25 cellular contexts compared by ENCODE assay signal in the genomic region with DNA sequence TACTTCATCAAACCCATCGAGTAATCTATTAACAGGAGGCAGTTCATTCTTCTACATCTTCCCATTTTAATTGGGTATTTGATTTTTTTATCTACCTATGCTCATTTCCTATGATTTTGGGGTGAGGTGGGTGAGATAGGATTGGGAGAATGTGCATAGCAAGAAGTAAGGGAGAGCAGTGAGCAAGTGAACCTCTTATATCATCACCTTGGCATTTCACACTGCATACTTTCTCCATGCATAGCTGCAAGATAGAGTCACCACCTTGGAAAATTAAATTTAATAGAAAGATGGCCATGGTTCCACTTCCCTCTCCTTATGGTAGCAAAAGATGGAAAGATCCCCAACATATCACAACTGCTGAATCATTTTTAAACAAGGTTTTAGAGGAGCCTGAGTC.
"Had no signal": no experiment of that assay in that cellular context is flagged by ENCODE, and none has a peak within 500 bp of the region (broad histone marks: within the 10 kb centered on the region; RNA-seq: fewer than 3 reads in every experiment).

No MANE protein-coding gene starts in this region.

- H3K4me3 ChIP-seq: MG63 had no signal

- H3K9ac ChIP-seq: SK-N-SH had no signal

- DNase-seq: IMR-90, Karpas-422, KG1, MG63, NCI-H1092, NCI-H1105 treated with DMSO at 0.1 percent for 48 hours, NCI-H1417 treated with DMSO at 0.1 percent for 48 hours, NCI-H1694, NCI-H187 treated with DMSO at 0.1 percent for 48 hours, NCI-H2029 treated with DMSO at 0.1 percent for 48 hours, NCI-H2227 treated with DMSO at 0.1 percent for 48 hours, NCI-H446, NCI-H510A, NCI-H524 treated with DMSO at 0.1 percent for 48 hours, NCI-H69, NCI-H774, PC-3, SHP77, SK-N-SH, SW 1271, T-cell had no signal

- H3K9me3 ChIP-seq: MG63, SK-N-SH had no signal

- ATAC-seq: HepG2, Panc1, PC-3, T-cell had no signal

- H3K36me3 ChIP-seq: MG63 had no signal

- H3K27ac ChIP-seq: HL-60, RWPE1 had no signal

- H3K27me3 ChIP-seq: MG63 had no signal
